ENCODE assay signal across 8 cellular contexts in genomic region chr21:38352536-38353219, GRCh38.
A peak's percentile ranks its signal among the peaks of the same experiment; 100 is the strongest.
DNase-seq lines count a peak whose midpoint lies in the region; ATAC-seq, FAIRE-seq and TF ChIP-seq lines count a peak whose summit lies in the region.

No MANE protein-coding gene starts in this region.

- FAIRE-seq in frontal cortex (lab: Jason Lieb, UNC): no peak

- ATAC-seq in GM19455 (IDR thresholded peaks at IDR 0.05; ENCODE audit: unreplicated experiment) (no peak), HG02970 (IDR thresholded peaks at IDR 0.05; ENCODE audit: low FRiP score, unreplicated experiment) (no peak)

- TF ChIP-seq CTCF in AG09319 (IDR thresholded peaks at IDR 0.05; ENCODE audit: low read depth, low read length): peak; percentile 90

- DNase-seq in AG09319 (ENCODE audit: extremely low read depth, low read depth): peak; percentile 31
- peak; percentile 79 for DNase-seq in HCEC 1CT
- DNase-seq in NCI-H510A treated with DMSO at 0.1 percent for 48 hours (lab: John Stamatoyannopoulos, UW): peak; percentile 55
- peak; percentile 19 for DNase-seq in activated T-cell treated with anti-CD3 and anti-CD28 coated beads for 1 hour (ENCODE audit: low read depth)
- peak; percentile 12 to 56 for DNase-seq in frontal cortex (ENCODE audit: low spot score in 2 of 2)
- peak; percentile 32 for DNase-seq in pons (ENCODE audit: low spot score)

Comparison
In these comparisons a context has a peak if more than half of its experiments do, and no peak if none do; other contexts are left out.
1. DNase-seq: peak in every context shown above with its lines; median percentile 79 in HCEC 1CT; 55 in NCI-H510A treated with DMSO at 0.1 percent for 48 hours; 34 in frontal cortex; 32 in pons; 31 in AG09319; 19 in activated T-cell treated with anti-CD3 and anti-CD28 coated beads for 1 hour.